In genomic region chr1:21121764-21122471, GRCh38 we compare ENCODE assay signal across 19 cellular contexts.
"Had no signal": no experiment of that assay in that cellular context is flagged by ENCODE, and none has a peak within 500 bp of the region (broad histone marks: within the 10 kb centered on the region; RNA-seq: fewer than 3 reads in every experiment).

No MANE protein-coding gene starts in this region.

- ATAC-seq: activated T-helper 17 cell treated with anti-CD3 and anti-CD28 coated beads, Interleukin-2, amount 50 U/mL, for 72 hours; natural killer cell treated with Interleukin-12 subunit alpha and Interleukin-12 subunit beta and Interleukin-15 and Interleukin-18, amount 100 ng/mL, for 72 hours; stimulated activated naive CD8-positive, alpha-beta T cell treated with anti-CD3 and anti-CD28 coated beads, Interleukin-15, Interleukin-2, amounts not matched to agents 100 U/mL and 50 U/mL, for 24 hours; T-cell; upper lobe of right lung had no signal

- H2AFZ ChIP-seq: hepatocyte had no signal

- H3K4me3 Mint-ChIP-seq: activated naive CD8-positive, alpha-beta T cell treated with anti-CD3 and anti-CD28 coated beads for 36 hours; activated T-helper 17 cell treated with anti-CD3 and anti-CD28 coated beads, Interleukin-2, amount 50 U/mL, for 72 hours; natural killer cell treated with Interleukin-12 subunit alpha and Interleukin-12 subunit beta and Interleukin-15 and Interleukin-18, amount 100 ng/mL, for 72 hours; T-cell had no signal

- H3K4me1 ChIP-seq: colonic mucosa, prostate gland had no signal

- DNase-seq: activated naive CD8-positive, alpha-beta T cell treated with anti-CD3 and anti-CD28 coated beads for 36 hours; activated T-cell treated with anti-CD3 and anti-CD28 coated beads, Interleukin-2, amount 50 U/mL, for 1 hour; amygdala; colonic mucosa; esophagus squamous epithelium; foreskin fibroblast; glutamatergic neuron; spleen; stimulated activated CD4-positive, alpha-beta T cell treated with anti-CD3 and anti-CD28 coated beads, Interleukin-4, amount 100 ng/mL, for 24 hours; stimulated activated naive CD8-positive, alpha-beta T cell treated with anti-CD3 and anti-CD28 coated beads, Interleukin-15, Interleukin-2, amounts not matched to agents 100 U/mL and 50 U/mL, for 24 hours; substantia nigra; T-cell; T-helper 9 cell; thyroid gland; upper lobe of right lung had no signal

- H3K9me3 ChIP-seq: colonic mucosa, esophagus squamous epithelium, prostate gland, spleen, thyroid gland, upper lobe of right lung had no signal

- H3K27ac Mint-ChIP-seq: activated naive CD8-positive, alpha-beta T cell treated with anti-CD3 and anti-CD28 coated beads for 36 hours; activated T-helper 17 cell treated with anti-CD3 and anti-CD28 coated beads, Interleukin-2, amount 50 U/mL, for 72 hours; T-cell had no signal

- H3K36me3 ChIP-seq: colonic mucosa, prostate gland, thyroid gland, upper lobe of right lung had no signal

- H3K4me3 ChIP-seq: colonic mucosa, esophagus squamous epithelium, hepatocyte, prostate gland, spleen, thyroid gland, upper lobe of right lung had no signal

- H3K36me3 Mint-ChIP-seq: natural killer cell treated with Interleukin-12 subunit alpha and Interleukin-12 subunit beta and Interleukin-15 and Interleukin-18, amount 100 ng/mL, for 72 hours had no signal

- H3K27me3 ChIP-seq: colonic mucosa, esophagus squamous epithelium, hepatocyte, spleen, thyroid gland, upper lobe of right lung had no signal

- H3K27me3 Mint-ChIP-seq: activated naive CD8-positive, alpha-beta T cell treated with anti-CD3 and anti-CD28 coated beads for 36 hours; activated T-helper 17 cell treated with anti-CD3 and anti-CD28 coated beads, Interleukin-2, amount 50 U/mL, for 72 hours; natural killer cell treated with Interleukin-12 subunit alpha and Interleukin-12 subunit beta and Interleukin-15 and Interleukin-18, amount 100 ng/mL, for 72 hours; T-cell had no signal

- H3K9me3 Mint-ChIP-seq: activated naive CD8-positive, alpha-beta T cell treated with anti-CD3 and anti-CD28 coated beads for 36 hours; activated T-helper 17 cell treated with anti-CD3 and anti-CD28 coated beads, Interleukin-2, amount 50 U/mL, for 72 hours; natural killer cell treated with Interleukin-12 subunit alpha and Interleukin-12 subunit beta and Interleukin-15 and Interleukin-18, amount 100 ng/mL, for 72 hours; T-cell had no signal

- H3K4me2 ChIP-seq: hepatocyte had no signal

- H3K4me1 Mint-ChIP-seq: activated T-helper 17 cell treated with anti-CD3 and anti-CD28 coated beads, Interleukin-2, amount 50 U/mL, for 72 hours; T-cell had no signal

- H3K27ac ChIP-seq: colonic mucosa, esophagus squamous epithelium, prostate gland, thyroid gland, upper lobe of right lung had no signal
